In genomic region chrX:10074241-10074941, GRCh38 we compare ENCODE assay signal across 19 cellular contexts.
"Had no signal": no experiment of that assay in that cellular context is flagged by ENCODE, and none has a peak within 500 bp of the region (broad histone marks: within the 10 kb centered on the region; RNA-seq: fewer than 3 reads in every experiment).

No MANE protein-coding gene starts in this region.

- H3K27me3 ChIP-seq: brain microvascular endothelial cell, colonic mucosa, hepatocyte, tibial nerve, vagina had no signal

- H3K4me1 ChIP-seq: colonic mucosa, tibial nerve, vagina had no signal

- H3K4me3 Mint-ChIP-seq: activated CD4-positive, alpha-beta T cell treated with anti-CD3 and anti-CD28 coated beads, Interleukin-2, amount 10 ng/mL, durations not matched to agents 24 days and 14 days; activated T-cell treated with anti-CD3 and anti-CD28 coated beads, Interleukin-2, amount 50 U/mL, for 72 hours; central memory CD8-positive, alpha-beta T cell; neural crest cell; T-cell had no signal

- H3K36me3 ChIP-seq: brain microvascular endothelial cell, colonic mucosa, tibial nerve had no signal

- H3K4me1 Mint-ChIP-seq: central memory CD8-positive, alpha-beta T cell; neural crest cell had no signal

- H3K9me3 ChIP-seq: colonic mucosa, tibial nerve, vagina had no signal

- H3K27ac Mint-ChIP-seq: activated CD4-positive, alpha-beta T cell treated with anti-CD3 and anti-CD28 coated beads, Interleukin-2, amount 10 ng/mL, durations not matched to agents 24 days and 14 days; activated T-cell treated with anti-CD3 and anti-CD28 coated beads, Interleukin-2, amount 50 U/mL, for 72 hours; T-cell had no signal

- H3K4me3 ChIP-seq: colonic mucosa, hepatocyte, lung, tibial nerve, vagina had no signal

- H3K9me3 Mint-ChIP-seq: activated CD4-positive, alpha-beta T cell treated with anti-CD3 and anti-CD28 coated beads, Interleukin-2, amount 10 ng/mL, durations not matched to agents 24 days and 14 days; activated T-cell treated with anti-CD3 and anti-CD28 coated beads, Interleukin-2, amount 50 U/mL, for 72 hours; central memory CD8-positive, alpha-beta T cell; neural crest cell; T-cell had no signal

- H3K27me3 Mint-ChIP-seq: activated CD4-positive, alpha-beta T cell treated with anti-CD3 and anti-CD28 coated beads, Interleukin-2, amount 10 ng/mL, durations not matched to agents 24 days and 14 days; central memory CD8-positive, alpha-beta T cell; T-cell had no signal

- ATAC-seq: activated T-cell treated with anti-CD3 and anti-CD28 coated beads, Interleukin-2, amount 50 U/mL, for 72 hours; left colon; T-cell had no signal

- DNase-seq: activated CD4-positive, alpha-beta T cell treated with anti-CD3 and anti-CD28 coated beads, Interleukin-2, amount 10 ng/mL, durations not matched to agents 24 days and 14 days; activated CD4-positive, CD25-positive, alpha-beta regulatory T cell; activated effector memory CD4-positive, alpha-beta T cell treated with anti-CD3 and anti-CD28 coated beads, Interleukin-2, amount 50 U/mL, for 16 hours; activated naive CD4-positive, alpha-beta T cell treated with anti-CD3 and anti-CD28 coated beads, Interleukin-2, amount 50 U/mL, for 16 hours; activated T-cell treated with anti-CD3 and anti-CD28 coated beads, Interleukin-2, amount 50 U/mL, for 72 hours; aorta; brain microvascular endothelial cell; colonic mucosa; foreskin fibroblast; left colon; stimulated activated CD4-positive, alpha-beta T cell treated with anti-CD3 and anti-CD28 coated beads, Interleukin-2, amount 100 ng/mL, for 24 hours; stimulated activated naive CD4-positive, alpha-beta T cell treated with Interleukin-2 at 50 U/mL for 16 hours; T-cell had no signal

- H3K27ac ChIP-seq: brain microvascular endothelial cell, colonic mucosa, hepatocyte, tibial nerve, vagina had no signal
